ENCODE assay signal across 2 cellular contexts in genomic region chr6:18388252-18388651, GRCh38.
TF ChIP-seq lines count a peak whose summit lies in the region.

No MANE protein-coding gene starts in this region.

TF ChIP-seq in A549, 52 proteins besides CTCF, POLR2A, EP300 and RAD21 (continued from another document):
- TF ChIP-seq, protein P1, sequence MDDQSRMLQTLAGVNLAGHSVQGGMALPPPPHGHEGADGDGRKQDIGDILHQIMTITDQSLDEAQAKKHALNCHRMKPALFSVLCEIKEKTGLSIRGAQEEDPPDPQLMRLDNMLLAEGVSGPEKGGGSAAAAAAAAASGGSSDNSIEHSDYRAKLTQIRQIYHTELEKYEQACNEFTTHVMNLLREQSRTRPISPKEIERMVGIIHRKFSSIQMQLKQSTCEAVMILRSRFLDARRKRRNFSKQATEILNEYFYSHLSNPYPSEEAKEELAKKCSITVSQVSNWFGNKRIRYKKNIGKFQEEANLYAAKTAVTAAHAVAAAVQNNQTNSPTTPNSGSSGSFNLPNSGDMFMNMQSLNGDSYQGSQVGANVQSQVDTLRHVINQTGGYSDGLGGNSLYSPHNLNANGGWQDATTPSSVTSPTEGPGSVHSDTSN (IDR thresholded peaks at IDR 0.05): no peak
- TF ChIP-seq USF2 (IDR thresholded peaks at IDR 0.05) (no peak), NFE2L2 (conservative IDR thresholded peaks at IDR 0.05; ENCODE audit: low read length) (no peak), EHMT2 (IDR thresholded peaks at IDR 0.05; ENCODE audit: low read depth) (no peak)

TF ChIP-seq in GM12878, 131 proteins besides CTCF, POLR2A, EP300 and RAD21 (continued from another document):
- TF ChIP-seq PRDM15 (CRISPR knock-in tag; IDR thresholded peaks at IDR 0.05) (no peak), NR2F1 (conservative IDR thresholded peaks at IDR 0.05) (no peak), CREB1 (IDR thresholded peaks at IDR 0.05; ENCODE audit: low read depth) (no peak), ZNF384 (IDR thresholded peaks at IDR 0.05; ENCODE audit: borderline replicate concordance, low read depth, low read length) (no peak), ZBED1 (IDR thresholded peaks at IDR 0.05; ENCODE audit: borderline replicate concordance) (no peak), ZBTB11 (CRISPR knock-in tag; IDR thresholded peaks at IDR 0.05) (no peak)
- TF ChIP-seq, protein P2, sequence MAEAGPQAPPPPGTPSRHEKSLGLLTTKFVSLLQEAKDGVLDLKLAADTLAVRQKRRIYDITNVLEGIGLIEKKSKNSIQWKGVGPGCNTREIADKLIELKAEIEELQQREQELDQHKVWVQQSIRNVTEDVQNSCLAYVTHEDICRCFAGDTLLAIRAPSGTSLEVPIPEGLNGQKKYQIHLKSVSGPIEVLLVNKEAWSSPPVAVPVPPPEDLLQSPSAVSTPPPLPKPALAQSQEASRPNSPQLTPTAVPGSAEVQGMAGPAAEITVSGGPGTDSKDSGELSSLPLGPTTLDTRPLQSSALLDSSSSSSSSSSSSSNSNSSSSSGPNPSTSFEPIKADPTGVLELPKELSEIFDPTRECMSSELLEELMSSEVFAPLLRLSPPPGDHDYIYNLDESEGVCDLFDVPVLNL (IDR thresholded peaks at IDR 0.05; ENCODE audit: low read depth, low read length): no peak
- TF ChIP-seq, protein P3, sequence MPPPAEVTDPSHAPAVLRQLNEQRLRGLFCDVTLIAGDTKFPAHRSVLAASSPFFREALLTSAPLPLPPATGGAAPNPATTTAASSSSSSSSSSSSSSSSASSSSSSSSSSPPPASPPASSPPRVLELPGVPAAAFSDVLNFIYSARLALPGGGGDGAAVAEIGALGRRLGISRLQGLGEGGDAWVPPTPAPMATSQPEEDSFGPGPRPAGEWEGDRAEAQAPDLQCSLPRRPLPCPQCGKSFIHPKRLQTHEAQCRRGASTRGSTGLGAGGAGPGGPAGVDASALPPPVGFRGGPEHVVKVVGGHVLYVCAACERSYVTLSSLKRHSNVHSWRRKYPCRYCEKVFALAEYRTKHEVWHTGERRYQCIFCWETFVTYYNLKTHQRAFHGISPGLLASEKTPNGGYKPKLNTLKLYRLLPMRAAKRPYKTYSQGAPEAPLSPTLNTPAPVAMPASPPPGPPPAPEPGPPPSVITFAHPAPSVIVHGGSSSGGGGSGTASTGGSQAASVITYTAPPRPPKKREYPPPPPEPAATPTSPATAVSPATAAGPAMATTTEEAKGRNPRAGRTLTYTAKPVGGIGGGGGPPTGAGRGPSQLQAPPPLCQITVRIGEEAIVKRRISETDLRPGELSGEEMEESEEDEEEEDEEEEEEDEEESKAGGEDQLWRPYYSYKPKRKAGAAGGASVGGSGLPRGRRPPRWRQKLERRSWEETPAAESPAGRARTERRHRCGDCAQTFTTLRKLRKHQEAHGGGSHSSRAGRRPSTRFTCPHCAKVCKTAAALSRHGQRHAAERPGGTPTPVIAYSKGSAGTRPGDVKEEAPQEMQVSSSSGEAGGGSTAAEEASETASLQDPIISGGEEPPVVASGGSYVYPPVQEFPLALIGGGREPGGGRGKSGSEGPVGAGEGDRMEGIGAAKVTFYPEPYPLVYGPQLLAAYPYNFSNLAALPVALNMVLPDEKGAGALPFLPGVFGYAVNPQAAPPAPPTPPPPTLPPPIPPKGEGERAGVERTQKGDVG (CRISPR knock-in tag; IDR thresholded peaks at IDR 0.05): no peak
TF ChIP-seq in GM12878: peak in this region for 0.
